In the genomic region with DNA sequence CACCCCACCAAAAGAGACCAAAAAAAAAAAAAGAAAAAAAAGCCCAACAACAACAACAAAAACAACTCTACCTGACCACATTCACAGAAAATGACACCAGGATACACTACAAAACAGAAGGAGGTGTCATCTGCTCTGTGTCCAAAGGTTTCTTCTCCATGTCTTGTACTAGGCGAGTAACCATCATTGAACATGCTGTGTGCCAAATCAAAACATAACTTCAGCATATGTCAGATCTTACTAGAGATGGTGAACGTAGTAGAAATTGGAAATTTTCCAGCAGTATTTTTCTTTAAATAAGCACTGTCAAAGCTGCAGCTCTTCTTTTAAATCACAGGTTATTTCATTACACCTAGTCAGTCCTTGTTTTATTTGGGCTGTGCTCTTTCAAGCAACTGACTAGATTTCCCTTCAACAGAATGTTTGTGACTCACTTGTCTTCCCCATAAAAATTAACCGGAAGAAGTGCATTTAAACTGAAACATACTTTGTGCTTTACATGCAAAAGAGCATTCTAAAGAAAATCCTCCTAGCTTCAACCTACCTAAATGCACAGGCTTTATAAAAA, we compare ENCODE assay signal across 2 cellular contexts.
TF ChIP-seq lines count a peak whose summit lies in the region.

No MANE protein-coding gene starts in this region.

TF ChIP-seq in SK-N-SH treated with all-trans-retinoic acid at 6 μM for 48 hours, 23 proteins besides CTCF, POLR2A, EP300 and RAD21 (continued from another document):
- TF ChIP-seq, protein P1, sequence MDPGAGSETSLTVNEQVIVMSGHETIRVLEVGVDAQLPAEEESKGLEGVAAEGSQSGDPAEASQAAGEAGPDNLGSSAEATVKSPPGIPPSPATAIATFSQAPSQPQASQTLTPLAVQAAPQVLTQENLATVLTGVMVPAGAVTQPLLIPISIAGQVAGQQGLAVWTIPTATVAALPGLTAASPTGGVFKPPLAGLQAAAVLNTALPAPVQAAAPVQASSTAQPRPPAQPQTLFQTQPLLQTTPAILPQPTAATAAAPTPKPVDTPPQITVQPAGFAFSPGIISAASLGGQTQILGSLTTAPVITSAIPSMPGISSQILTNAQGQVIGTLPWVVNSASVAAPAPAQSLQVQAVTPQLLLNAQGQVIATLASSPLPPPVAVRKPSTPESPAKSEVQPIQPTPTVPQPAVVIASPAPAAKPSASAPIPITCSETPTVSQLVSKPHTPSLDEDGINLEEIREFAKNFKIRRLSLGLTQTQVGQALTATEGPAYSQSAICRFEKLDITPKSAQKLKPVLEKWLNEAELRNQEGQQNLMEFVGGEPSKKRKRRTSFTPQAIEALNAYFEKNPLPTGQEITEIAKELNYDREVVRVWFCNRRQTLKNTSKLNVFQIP (CRISPR knock-in tag; IDR thresholded peaks at IDR 0.05; ENCODE audit: borderline replicate concordance, low read depth), result no peak
- no peak for TF ChIP-seq PPARA (CRISPR knock-in tag; IDR thresholded peaks at IDR 0.05; ENCODE audit: borderline replicate concordance)
- TF ChIP-seq TOX (CRISPR knock-in tag; IDR thresholded peaks at IDR 0.05; ENCODE audit: borderline replicate concordance), result no peak
- TF ChIP-seq TCF4 (CRISPR knock-in tag; IDR thresholded peaks at IDR 0.05; ENCODE audit: borderline replicate concordance), result no peak
- no peak for TF ChIP-seq GLIS3 (CRISPR knock-in tag; IDR thresholded peaks at IDR 0.05)
- TF ChIP-seq ARNTL (CRISPR knock-in tag; IDR thresholded peaks at IDR 0.05; ENCODE audit: borderline replicate concordance, low read depth), result no peak
- no peak for TF ChIP-seq ZFP3 (CRISPR knock-in tag; IDR thresholded peaks at IDR 0.05)
- TF ChIP-seq, protein P2, sequence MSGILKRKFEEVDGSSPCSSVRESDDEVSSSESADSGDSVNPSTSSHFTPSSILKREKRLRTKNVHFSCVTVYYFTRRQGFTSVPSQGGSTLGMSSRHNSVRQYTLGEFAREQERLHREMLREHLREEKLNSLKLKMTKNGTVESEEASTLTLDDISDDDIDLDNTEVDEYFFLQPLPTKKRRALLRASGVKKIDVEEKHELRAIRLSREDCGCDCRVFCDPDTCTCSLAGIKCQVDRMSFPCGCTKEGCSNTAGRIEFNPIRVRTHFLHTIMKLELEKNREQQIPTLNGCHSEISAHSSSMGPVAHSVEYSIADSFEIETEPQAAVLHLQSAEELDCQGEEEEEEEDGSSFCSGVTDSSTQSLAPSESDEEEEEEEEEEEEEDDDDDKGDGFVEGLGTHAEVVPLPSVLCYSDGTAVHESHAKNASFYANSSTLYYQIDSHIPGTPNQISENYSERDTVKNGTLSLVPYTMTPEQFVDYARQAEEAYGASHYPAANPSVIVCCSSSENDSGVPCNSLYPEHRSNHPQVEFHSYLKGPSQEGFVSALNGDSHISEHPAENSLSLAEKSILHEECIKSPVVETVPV (CRISPR knock-in tag; IDR thresholded peaks at IDR 0.05), result no peak
- TF ChIP-seq ZFP30 (CRISPR knock-in tag; IDR thresholded peaks at IDR 0.05), result no peak

TF ChIP-seq in GM23338, 12 proteins besides CTCF, POLR2A, EP300 and RAD21 (continued from another document):
- TF ChIP-seq, protein P3, sequence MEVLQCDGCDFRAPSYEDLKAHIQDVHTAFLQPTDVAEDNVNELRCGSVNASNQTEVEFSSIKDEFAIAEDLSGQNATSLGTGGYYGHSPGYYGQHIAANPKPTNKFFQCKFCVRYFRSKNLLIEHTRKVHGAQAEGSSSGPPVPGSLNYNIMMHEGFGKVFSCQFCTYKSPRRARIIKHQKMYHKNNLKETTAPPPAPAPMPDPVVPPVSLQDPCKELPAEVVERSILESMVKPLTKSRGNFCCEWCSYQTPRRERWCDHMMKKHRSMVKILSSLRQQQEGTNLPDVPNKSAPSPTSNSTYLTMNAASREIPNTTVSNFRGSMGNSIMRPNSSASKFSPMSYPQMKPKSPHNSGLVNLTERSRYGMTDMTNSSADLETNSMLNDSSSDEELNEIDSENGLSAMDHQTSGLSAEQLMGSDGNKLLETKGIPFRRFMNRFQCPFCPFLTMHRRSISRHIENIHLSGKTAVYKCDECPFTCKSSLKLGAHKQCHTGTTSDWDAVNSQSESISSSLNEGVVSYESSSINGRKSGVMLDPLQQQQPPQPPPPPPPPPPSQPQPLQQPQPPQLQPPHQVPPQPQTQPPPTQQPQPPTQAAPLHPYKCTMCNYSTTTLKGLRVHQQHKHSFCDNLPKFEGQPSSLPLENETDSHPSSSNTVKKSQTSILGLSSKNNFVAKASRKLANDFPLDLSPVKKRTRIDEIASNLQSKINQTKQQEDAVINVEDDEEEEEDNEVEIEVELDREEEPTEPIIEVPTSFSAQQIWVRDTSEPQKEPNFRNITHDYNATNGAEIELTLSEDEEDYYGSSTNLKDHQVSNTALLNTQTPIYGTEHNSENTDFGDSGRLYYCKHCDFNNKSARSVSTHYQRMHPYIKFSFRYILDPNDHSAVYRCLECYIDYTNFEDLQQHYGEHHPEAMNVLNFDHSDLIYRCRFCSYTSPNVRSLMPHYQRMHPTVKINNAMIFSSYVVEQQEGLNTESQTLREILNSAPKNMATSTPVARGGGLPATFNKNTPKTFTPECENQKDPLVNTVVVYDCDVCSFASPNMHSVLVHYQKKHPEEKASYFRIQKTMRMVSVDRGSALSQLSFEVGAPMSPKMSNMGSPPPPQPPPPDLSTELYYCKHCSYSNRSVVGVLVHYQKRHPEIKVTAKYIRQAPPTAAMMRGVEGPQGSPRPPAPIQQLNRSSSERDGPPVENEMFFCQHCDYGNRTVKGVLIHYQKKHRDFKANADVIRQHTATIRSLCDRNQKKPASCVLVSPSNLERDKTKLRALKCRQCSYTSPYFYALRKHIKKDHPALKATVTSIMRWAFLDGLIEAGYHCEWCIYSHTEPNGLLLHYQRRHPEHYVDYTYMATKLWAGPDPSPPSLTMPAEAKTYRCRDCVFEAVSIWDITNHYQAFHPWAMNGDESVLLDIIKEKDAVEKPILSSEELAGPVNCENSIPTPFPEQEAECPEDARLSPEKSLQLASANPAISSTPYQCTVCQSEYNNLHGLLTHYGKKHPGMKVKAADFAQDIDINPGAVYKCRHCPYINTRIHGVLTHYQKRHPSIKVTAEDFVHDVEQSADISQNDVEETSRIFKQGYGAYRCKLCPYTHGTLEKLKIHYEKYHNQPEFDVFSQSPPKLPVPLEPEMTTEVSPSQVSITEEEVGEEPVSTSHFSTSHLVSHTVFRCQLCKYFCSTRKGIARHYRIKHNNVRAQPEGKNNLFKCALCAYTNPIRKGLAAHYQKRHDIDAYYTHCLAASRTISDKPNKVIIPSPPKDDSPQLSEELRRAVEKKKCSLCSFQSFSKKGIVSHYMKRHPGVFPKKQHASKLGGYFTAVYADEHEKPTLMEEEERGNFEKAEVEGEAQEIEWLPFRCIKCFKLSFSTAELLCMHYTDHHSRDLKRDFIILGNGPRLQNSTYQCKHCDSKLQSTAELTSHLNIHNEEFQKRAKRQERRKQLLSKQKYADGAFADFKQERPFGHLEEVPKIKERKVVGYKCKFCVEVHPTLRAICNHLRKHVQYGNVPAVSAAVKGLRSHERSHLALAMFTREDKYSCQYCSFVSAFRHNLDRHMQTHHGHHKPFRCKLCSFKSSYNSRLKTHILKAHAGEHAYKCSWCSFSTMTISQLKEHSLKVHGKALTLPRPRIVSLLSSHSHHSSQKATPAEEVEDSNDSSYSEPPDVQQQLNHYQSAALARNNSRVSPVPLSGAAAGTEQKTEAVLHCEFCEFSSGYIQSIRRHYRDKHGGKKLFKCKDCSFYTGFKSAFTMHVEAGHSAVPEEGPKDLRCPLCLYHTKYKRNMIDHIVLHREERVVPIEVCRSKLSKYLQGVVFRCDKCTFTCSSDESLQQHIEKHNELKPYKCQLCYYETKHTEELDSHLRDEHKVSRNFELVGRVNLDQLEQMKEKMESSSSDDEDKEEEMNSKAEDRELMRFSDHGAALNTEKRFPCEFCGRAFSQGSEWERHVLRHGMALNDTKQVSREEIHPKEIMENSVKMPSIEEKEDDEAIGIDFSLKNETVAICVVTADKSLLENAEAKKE (CRISPR knock-in tag; IDR thresholded peaks at IDR 0.05), result no peak
- TF ChIP-seq NANOG (IDR thresholded peaks at IDR 0.05; ENCODE audit: borderline replicate concordance) (no peak), ZNF114 (CRISPR knock-in tag; IDR thresholded peaks at IDR 0.05) (no peak), STAT1 (IDR thresholded peaks at IDR 0.05; ENCODE audit: unreplicated experiment) (no peak), ZNF331 (CRISPR knock-in tag; IDR thresholded peaks at IDR 0.05; ENCODE audit: low read depth) (no peak), CREB1 (CRISPR knock-in tag; IDR thresholded peaks at IDR 0.05; ENCODE audit: low read depth) (no peak), EZH2phosphoT487 (IDR thresholded peaks at IDR 0.05; ENCODE audit: unreplicated experiment) (no peak), JUNB (IDR thresholded peaks at IDR 0.05; ENCODE audit: unreplicated experiment) (no peak)
- TF ChIP-seq, protein P4, sequence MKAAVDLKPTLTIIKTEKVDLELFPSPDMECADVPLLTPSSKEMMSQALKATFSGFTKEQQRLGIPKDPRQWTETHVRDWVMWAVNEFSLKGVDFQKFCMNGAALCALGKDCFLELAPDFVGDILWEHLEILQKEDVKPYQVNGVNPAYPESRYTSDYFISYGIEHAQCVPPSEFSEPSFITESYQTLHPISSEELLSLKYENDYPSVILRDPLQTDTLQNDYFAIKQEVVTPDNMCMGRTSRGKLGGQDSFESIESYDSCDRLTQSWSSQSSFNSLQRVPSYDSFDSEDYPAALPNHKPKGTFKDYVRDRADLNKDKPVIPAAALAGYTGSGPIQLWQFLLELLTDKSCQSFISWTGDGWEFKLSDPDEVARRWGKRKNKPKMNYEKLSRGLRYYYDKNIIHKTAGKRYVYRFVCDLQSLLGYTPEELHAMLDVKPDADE (IDR thresholded peaks at IDR 0.05), result no peak
